8 cellular contexts compared by ENCODE assay signal in genomic region chr12:127165567-127166392, GRCh38.
A peak's percentile ranks its signal among the peaks of the same experiment; 100 is the strongest.
DNase-seq lines count a peak whose midpoint lies in the region; ATAC-seq and TF ChIP-seq lines count a peak whose summit lies in the region.

No MANE protein-coding gene starts in this region.

- H3K4me3 ChIP-seq in GM12864 (ENCODE audit: low read depth, low read length) (peak overlapping the region; percentile 46), fibroblast of villous mesenchyme (ENCODE audit: low read depth, low read length) (peak overlapping the region; percentile 37)

- peak; percentile 35 for DNase-seq in GM12864 (ENCODE audit: low read depth)
- peak; percentile 77 for DNase-seq in RPMI8226
- peak; percentile 69 for DNase-seq in activated T-helper 9 cell treated with anti-CD3 and anti-CD28 coated beads, Interleukin-2, amount 50 U/mL, for 16 hours (ENCODE audit: low read depth)
- peak; percentile 75 for DNase-seq in fibroblast of villous mesenchyme (ENCODE audit: low read depth)
- DNase-seq in nephron progenitor cell, result peak; percentile 88

- no peak for TF ChIP-seq CTCF in GM12864 (IDR thresholded peaks at IDR 0.05; ENCODE audit: low read depth, low read length, missing control alignments)
- TF ChIP-seq CTCF in fibroblast of villous mesenchyme (IDR thresholded peaks at IDR 0.05; ENCODE audit: insufficient read depth, low read depth, low read length), result no peak
- no peak for TF ChIP-seq CTCF in nephron progenitor cell (IDR thresholded peaks at IDR 0.05)

- H3K27ac Mint-ChIP-seq in nephron progenitor cell, result no peak overlapping the region
- H3K27ac Mint-ChIP-seq in stimulated activated memory B cell treated with anti-CD40 and anti-IgM and Interleukin-4, amounts not matched to agents 10 μg/mL and 1 μg/mL and 100 μg/mL, for 72 hours, result no peak overlapping the region

- peak; percentile 62 for ATAC-seq in HG03139 (IDR thresholded peaks at IDR 0.05; ENCODE audit: unreplicated experiment)
- peak; percentile 81 for ATAC-seq in stimulated activated memory B cell treated with anti-CD40 and anti-IgM and Interleukin-4, amounts not matched to agents 10 μg/mL and 1 μg/mL and 100 μg/mL, for 72 hours
- ATAC-seq in HG03095 (IDR thresholded peaks at IDR 0.05; ENCODE audit: unreplicated experiment), result no peak

- H3K27me3 Mint-ChIP-seq in nephron progenitor cell (ENCODE audit: low read depth, poor library complexity), result no peaks in the 10 kb centered on the region
- H3K27me3 Mint-ChIP-seq in stimulated activated memory B cell treated with anti-CD40 and anti-IgM and Interleukin-4, amounts not matched to agents 10 μg/mL and 1 μg/mL and 100 μg/mL, for 72 hours, result peaks cover 20% of the 10 kb centered on the region

- H3K4me1 Mint-ChIP-seq in nephron progenitor cell, result peaks cover 12% of the 10 kb centered on the region
- no peaks in the 10 kb centered on the region for H3K4me1 Mint-ChIP-seq in stimulated activated memory B cell treated with anti-CD40 and anti-IgM and Interleukin-4, amounts not matched to agents 10 μg/mL and 1 μg/mL and 100 μg/mL, for 72 hours

- peak overlapping the region; percentile 80 for H3K4me3 Mint-ChIP-seq in nephron progenitor cell
- H3K4me3 Mint-ChIP-seq in stimulated activated memory B cell treated with anti-CD40 and anti-IgM and Interleukin-4, amounts not matched to agents 10 μg/mL and 1 μg/mL and 100 μg/mL, for 72 hours, result peak overlapping the region; percentile 64

- H3K9me3 Mint-ChIP-seq in nephron progenitor cell, result peaks cover 8% of the 10 kb centered on the region
- peaks cover 6% of the 10 kb centered on the region for H3K9me3 Mint-ChIP-seq in stimulated activated memory B cell treated with anti-CD40 and anti-IgM and Interleukin-4, amounts not matched to agents 10 μg/mL and 1 μg/mL and 100 μg/mL, for 72 hours

- peaks cover 2% of the 10 kb centered on the region for H3K36me3 Mint-ChIP-seq in nephron progenitor cell (ENCODE audit: low read depth)
- no peaks in the 10 kb centered on the region for H3K36me3 Mint-ChIP-seq in stimulated activated memory B cell treated with anti-CD40 and anti-IgM and Interleukin-4, amounts not matched to agents 10 μg/mL and 1 μg/mL and 100 μg/mL, for 72 hours

Comparison
In these comparisons a context has a peak if more than half of its experiments do, and no peak if none do; other contexts are left out.
1. DNase-seq: peak in every context shown above with its lines; median percentile 88 in nephron progenitor cell; 77 in RPMI8226; 75 in fibroblast of villous mesenchyme; 69 in activated T-helper 9 cell treated with anti-CD3 and anti-CD28 coated beads, Interleukin-2, amount 50 U/mL, for 16 hours; 35 in GM12864.